25 cellular contexts compared by ENCODE assay signal in the genomic region with DNA sequence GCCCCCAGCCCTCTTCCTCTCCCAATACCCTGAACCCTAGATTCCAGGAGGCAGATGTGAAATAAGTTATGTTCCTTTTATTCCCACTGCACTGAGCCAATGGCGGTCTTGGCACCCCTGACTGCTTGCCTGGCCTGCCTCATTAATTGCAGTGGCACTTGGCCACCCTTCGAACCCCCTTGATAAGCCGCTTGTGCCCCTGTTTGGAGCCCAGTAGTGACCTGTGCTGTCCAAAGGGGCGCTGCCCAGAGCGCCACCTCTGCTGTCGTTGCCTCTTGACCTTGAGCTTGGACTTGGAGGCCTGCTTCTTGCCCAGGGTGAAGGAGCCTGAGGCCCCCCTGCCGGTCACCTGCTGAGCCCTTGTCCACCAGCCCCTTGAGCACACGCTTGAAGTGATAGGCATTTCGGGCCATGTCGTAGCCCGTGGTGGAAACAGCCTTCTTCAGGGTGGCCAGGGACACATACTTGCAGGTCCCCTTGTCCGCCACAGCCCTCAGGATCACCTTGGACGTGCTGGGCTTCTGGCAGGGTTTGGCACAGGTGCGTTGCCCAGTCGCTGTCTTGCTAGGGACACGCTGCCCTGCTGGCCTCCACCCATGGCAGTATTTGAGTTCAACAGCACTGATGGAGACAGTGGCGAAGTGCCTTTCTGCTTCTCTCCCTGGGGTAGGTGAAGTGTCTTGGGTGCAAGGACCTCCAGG. TPM values are rescaled to one million over a fixed set of nuclear protein-coding genes. Genes with fewer than 3 reads are reported as not detected.
A peak's percentile ranks its signal among the peaks of the same experiment; 100 is the strongest.
DNase-seq lines count a peak whose midpoint lies in the region; ATAC-seq and TF ChIP-seq lines count a peak whose summit lies in the region.
"Had no signal": no experiment of that assay in that cellular context is flagged by ENCODE, and none has a peak within 500 bp of the region (broad histone marks: within the 10 kb centered on the region; RNA-seq: fewer than 3 reads in every experiment).

No MANE protein-coding gene starts in this region.

- peaks cover 8% of the 10 kb centered on the region for H3K36me3 ChIP-seq in osteoblast (ENCODE audit: insufficient read depth, low read length)
- H3K36me3 ChIP-seq in adrenal gland (replicated peaks in 1 of 2), result no peaks in the 10 kb centered on the region
- H3K36me3 ChIP-seq: colonic mucosa, esophagus squamous epithelium, suprapubic skin had no signal

- H3K36me3 Mint-ChIP-seq in activated naive CD4-positive, alpha-beta T cell treated with anti-CD3 and anti-CD28 coated beads, Interleukin-2, amount 10 ng/mL, durations not matched to agents 7 days and 5 days, result no peaks in the 10 kb centered on the region
- H3K36me3 Mint-ChIP-seq: activated naive CD8-positive, alpha-beta T cell treated with anti-CD3 and anti-CD28 coated beads, Interleukin-2, amount 10 ng/mL, durations not matched to agents 7 days and 5 days; naive thymus-derived CD8-positive, alpha-beta T cell; T-cell had no signal

- peaks cover 16% of the 10 kb centered on the region for H3K4me1 Mint-ChIP-seq in activated naive CD4-positive, alpha-beta T cell treated with anti-CD3 and anti-CD28 coated beads, Interleukin-2, amount 10 ng/mL, durations not matched to agents 7 days and 5 days
- H3K4me1 Mint-ChIP-seq: endodermal cell had no signal

- CTCF ChIA-PET in activated naive CD4-positive, alpha-beta T cell treated with anti-CD3 and anti-CD28 coated beads, Interleukin-2, amount 10 ng/mL, durations not matched to agents 7 days and 5 days (lab: Charles Lee), result interaction anchor here (1.0 to 6.1 kb wide), 3 partner anchors 9 to 29 kb away, joined by 3 to 100 read pairs (median 52); a partner anchor contains a TSS

- H3K79me2 ChIP-seq in osteoblast (ENCODE audit: insufficient read depth, low read length), result no peaks in the 10 kb centered on the region
- H3K79me2 ChIP-seq: parathyroid adenoma had no signal

- no peak overlapping the region for H3K4me3 Mint-ChIP-seq in activated naive CD4-positive, alpha-beta T cell treated with anti-CD3 and anti-CD28 coated beads, Interleukin-2, amount 10 ng/mL, durations not matched to agents 7 days and 5 days
- H3K4me3 Mint-ChIP-seq: activated naive CD8-positive, alpha-beta T cell treated with anti-CD3 and anti-CD28 coated beads, Interleukin-2, amount 10 ng/mL, durations not matched to agents 7 days and 5 days; activated T-helper 17 cell treated with anti-CD3 and anti-CD28 coated beads, Interleukin-2, amount 50 U/mL, for 72 hours; B cell; endodermal cell; naive thymus-derived CD8-positive, alpha-beta T cell; T-cell had no signal

- H4K20me1 ChIP-seq in osteoblast (ENCODE audit: insufficient read depth, low read length), result no peaks in the 10 kb centered on the region

- no peaks in the 10 kb centered on the region for H3K9me3 Mint-ChIP-seq in activated naive CD4-positive, alpha-beta T cell treated with anti-CD3 and anti-CD28 coated beads, Interleukin-2, amount 10 ng/mL, durations not matched to agents 7 days and 5 days
- H3K9me3 Mint-ChIP-seq: activated naive CD8-positive, alpha-beta T cell treated with anti-CD3 and anti-CD28 coated beads, Interleukin-2, amount 10 ng/mL, durations not matched to agents 7 days and 5 days; activated T-helper 17 cell treated with anti-CD3 and anti-CD28 coated beads, Interleukin-2, amount 50 U/mL, for 72 hours; endodermal cell; naive thymus-derived CD8-positive, alpha-beta T cell; T-cell had no signal

- no peak overlapping the region for H2AFZ ChIP-seq in osteoblast (ENCODE audit: low read length)
- H2AFZ ChIP-seq: parathyroid adenoma had no signal

- H3K4me1 ChIP-seq in foreskin keratinocyte, result no peaks in the 10 kb centered on the region
- peaks cover 15% of the 10 kb centered on the region for H3K4me1 ChIP-seq in osteoblast (ENCODE audit: insufficient read depth, low read length)
- H3K4me1 ChIP-seq in adrenal gland (replicated peaks in 1 of 2), result no peaks in the 10 kb centered on the region
- H3K4me1 ChIP-seq: colonic mucosa, parathyroid adenoma had no signal

- H3K27me3 Mint-ChIP-seq in activated naive CD4-positive, alpha-beta T cell treated with anti-CD3 and anti-CD28 coated beads, Interleukin-2, amount 10 ng/mL, durations not matched to agents 7 days and 5 days, result peaks cover 60% of the 10 kb centered on the region
- H3K27me3 Mint-ChIP-seq: activated T-helper 17 cell treated with anti-CD3 and anti-CD28 coated beads, Interleukin-2, amount 50 U/mL, for 72 hours; B cell; T-cell had no signal

- H3K4me3 ChIP-seq in osteoblast (ENCODE audit: insufficient read depth, low read length), result no peak overlapping the region
- no peak overlapping the region for H3K4me3 ChIP-seq in adrenal gland
- H3K4me3 ChIP-seq: colonic mucosa, esophagus squamous epithelium, GM12878, suprapubic skin had no signal

- H3K27me3 ChIP-seq in foreskin keratinocyte (no peaks in the 10 kb centered on the region), osteoblast (ENCODE audit: insufficient read depth, low read length) (no peaks in the 10 kb centered on the region), adrenal gland (no peaks in the 10 kb centered on the region)
- H3K27me3 ChIP-seq: colonic mucosa, suprapubic skin had no signal

- WGBS in adrenal gland, 4 donors, result 81 to 90% (median 87%) methylated on average over 8 to 17 of the region's 17 CpGs

- H3K27ac Mint-ChIP-seq in activated naive CD4-positive, alpha-beta T cell treated with anti-CD3 and anti-CD28 coated beads, Interleukin-2, amount 10 ng/mL, durations not matched to agents 7 days and 5 days, result no peak overlapping the region
- H3K27ac Mint-ChIP-seq: activated naive CD8-positive, alpha-beta T cell treated with anti-CD3 and anti-CD28 coated beads, Interleukin-2, amount 10 ng/mL, durations not matched to agents 7 days and 5 days; activated T-helper 17 cell treated with anti-CD3 and anti-CD28 coated beads, Interleukin-2, amount 50 U/mL, for 72 hours; B cell; T-cell had no signal

- ATAC-seq in Right ventricle myocardium inferior (no peak), left cardiac atrium (no peak), foreskin keratinocyte (no peak), HG02938 (IDR thresholded peaks at IDR 0.05; ENCODE audit: unreplicated experiment) (no peak)
- ATAC-seq: naive thymus-derived CD8-positive, alpha-beta T cell had no signal

- no peaks in the 10 kb centered on the region for H3K9me3 ChIP-seq in osteoblast (ENCODE audit: low read depth, low read length)
- no peaks in the 10 kb centered on the region for H3K9me3 ChIP-seq in adrenal gland (replicated peaks in 1 of 3)
- H3K9me3 ChIP-seq: colonic mucosa, esophagus squamous epithelium, suprapubic skin had no signal

- H3K4me2 ChIP-seq in osteoblast (ENCODE audit: insufficient read depth, low read length), result no peak overlapping the region

- no peak for TF ChIP-seq POLR2A in adrenal gland (IDR thresholded peaks at IDR 0.05)

- intact Hi-C loops in Right ventricle myocardium inferior (cut with DNase I), result no loop called here
- intact Hi-C loops in left cardiac atrium (cut with DNase I), result loop anchor here in 1 of 2 donors (10.0 kb wide), 1 partner anchor 57 kb away; no protein-coding TSS in a partner anchor
- intact Hi-C loops in adrenal gland (cut with DNase I), result no loop called here

- TF ChIP-seq CTCF in foreskin keratinocyte (conservative IDR thresholded peaks at IDR 0.05), result no peak
- TF ChIP-seq CTCF in osteoblast (IDR thresholded peaks at IDR 0.05; ENCODE audit: extremely low read depth, low read depth, low read length), result no peak
- no peak for TF ChIP-seq CTCF in adrenal gland (IDR thresholded peaks at IDR 0.05)

- DNase-seq in Right ventricle myocardium inferior (ENCODE audit: missing footprints) (peak; percentile 26), left cardiac atrium (no peak), foreskin keratinocyte (no peak), osteoblast (ENCODE audit: insufficient read length, low spot score, missing footprints) (peak; percentile 61), adrenal gland (no peak), SIG-M5 treated with dmso at 0.1 percent for 504 hours (lab: John Stamatoyannopoulos, UW; ENCODE audit: unreplicated experiment) (no peak)
- DNase-seq in activated naive CD4-positive, alpha-beta T cell treated with anti-CD3 and anti-CD28 coated beads, Interleukin-2, amount 10 ng/mL, durations not matched to agents 7 days and 5 days, result no peak
- DNase-seq: activated naive CD8-positive, alpha-beta T cell treated with anti-CD3 and anti-CD28 coated beads, Interleukin-2, amount 10 ng/mL, durations not matched to agents 7 days and 5 days; colonic mucosa; endodermal cell; esophagus squamous epithelium; Karpas-422; NCI-H1694 treated with DMSO at 0.1 percent for 48 hours; NCI-H2171 treated with DMSO at 0.1 percent for 48 hours; SHP77; T-cell had no signal

- H3K27ac ChIP-seq in foreskin keratinocyte (peak overlapping the region; percentile 47), osteoblast (ENCODE audit: low read depth, low read length) (no peak overlapping the region), adrenal gland (no peak overlapping the region)
- H3K27ac ChIP-seq: colonic mucosa, esophagus squamous epithelium, parathyroid adenoma, suprapubic skin had no signal

RNA-seq across cellular contexts. Expression of a gene that starts 5.7 kb away (rescaled TPM):
- 151 TPM for total RNA-seq in Right ventricle myocardium inferior
- 100 to 1,000 TPM in 1 of 2 donors, 10 to 100 TPM in 1; 96.3 to 131 TPM for total RNA-seq in left cardiac atrium
- not detected in 2 replicates for total RNA-seq in foreskin keratinocyte
- not detected in 2 replicates for polyA plus RNA-seq in foreskin keratinocyte
- 0.29 TPM in 1 of 2 replicates, not detected in the other for total RNA-seq in osteoblast
- 1 to 10 TPM in 3 of 8 donors, under 1 TPM in 2, not detected in 3; 0.28 to 3.0 (median 1.2) TPM for total RNA-seq in adrenal gland
- 1 to 10 TPM in 2 of 3 donors, not detected in 1; 5.2 to 5.5 TPM for polyA plus RNA-seq in adrenal gland
- total RNA-seq: activated naive CD8-positive, alpha-beta T cell treated with anti-CD3 and anti-CD28 coated beads, Interleukin-2, amount 10 ng/mL, durations not matched to agents 7 days and 5 days; activated T-helper 17 cell treated with anti-CD3 and anti-CD28 coated beads, Interleukin-2, amount 50 U/mL, for 72 hours; glomerular endothelial cell; HT-29; naive thymus-derived CD8-positive, alpha-beta T cell had no signal

RNA-seq across cellular contexts. Expression of a gene that starts 21.0 kb away (rescaled TPM):
- total RNA-seq in Right ventricle myocardium inferior (38.4 TPM), left cardiac atrium (10 to 100 TPM; 35.8 to 43.4 TPM), foreskin keratinocyte (32.9 and 36.0 TPM in 2 replicates), osteoblast (44.2 and 48.9 TPM in 2 replicates), adrenal gland (10 to 100 TPM; 43.9 to 87.0 (median 62.0) TPM)
- polyA plus RNA-seq in foreskin keratinocyte (21.2 and 21.5 TPM in 2 replicates), adrenal gland (100 to 1,000 TPM in 1 of 3 donors, 10 to 100 TPM in 2; 21.8 to 128 (median 27.2) TPM)

RNA-seq across cellular contexts. Expression of a gene that starts 29.9 kb away (rescaled TPM):
- 28.2 TPM for total RNA-seq in Right ventricle myocardium inferior
- total RNA-seq in left cardiac atrium, result 100 to 1,000 TPM; 106 to 151 TPM
- 3.5 and 4.7 TPM in 2 replicates for total RNA-seq in foreskin keratinocyte
- polyA plus RNA-seq in foreskin keratinocyte, result 2.2 and 2.7 TPM in 2 replicates
- 6,718 and 8,987 TPM in 2 replicates for total RNA-seq in osteoblast
- total RNA-seq in adrenal gland, result 100 to 1,000 TPM in 4 of 8 donors, 10 to 100 TPM in 4; 50.2 to 263 (median 105) TPM
- polyA plus RNA-seq in adrenal gland, result 100 to 1,000 TPM in 1 of 3 donors, 10 to 100 TPM in 2; 39.6 to 101 (median 40.1) TPM
- polyA plus RNA-seq: naive thymus-derived CD8-positive, alpha-beta T cell had no signal

RNA-seq across cellular contexts. Expression of a gene that starts 41.6 kb away (rescaled TPM):
- total RNA-seq in Right ventricle myocardium inferior (1.7 TPM), left cardiac atrium (1 to 10 TPM; 1.6 to 2.1 TPM), foreskin keratinocyte (0.99 and 2.4 TPM in 2 replicates), osteoblast (2.5 and 2.7 TPM in 2 replicates), adrenal gland (10 to 100 TPM in 1 of 8 donors, 1 to 10 TPM in 7; 1.3 to 12.6 (median 4.0) TPM)
- polyA plus RNA-seq in foreskin keratinocyte (1.4 and 2.4 TPM in 2 replicates), adrenal gland (10 to 100 TPM in 1 of 3 donors, 1 to 10 TPM in 2; 1.1 to 11.0 (median 3.0) TPM)
- polyA plus RNA-seq: naive thymus-derived CD8-positive, alpha-beta T cell had no signal

Comparison
In these comparisons a context has a peak if more than half of its experiments do, and no peak if none do; other contexts are left out.
1. DNase-seq: peak in Right ventricle myocardium inferior (single experiment) and osteoblast (single experiment); none in left cardiac atrium (single experiment), foreskin keratinocyte (0 of 2), activated naive CD4-positive, alpha-beta T cell treated with anti-CD3 and anti-CD28 coated beads, Interleukin-2, amount 10 ng/mL, durations not matched to agents 7 days and 5 days (single experiment), adrenal gland (0 of 7) and SIG-M5 treated with dmso at 0.1 percent for 504 hours (single experiment).
2. RNA of a gene that starts 5.7 kb away (total RNA-seq): 151 TPM in Right ventricle myocardium inferior (single experiment) and 96.3 to 131 TPM in left cardiac atrium; 0.28 to 3.0 TPM in adrenal gland, not detected in foreskin keratinocyte and 0.29 TPM in osteoblast; every median in the first group is over 10 times any median in the second.
3. RNA of a gene that starts 29.9 kb away (total RNA-seq): 6,718 to 8,987 TPM in osteoblast; 106 to 151 TPM in left cardiac atrium, 50.2 to 263 TPM in adrenal gland, 28.2 TPM in Right ventricle myocardium inferior (single experiment) and 3.5 to 4.7 TPM in foreskin keratinocyte; every median in the first group is over 10 times any median in the second.